ENCODE assay signal across 23 cellular contexts in genomic region chr1:23420778-23421177, GRCh38. TPM values are rescaled to one million over a fixed set of nuclear protein-coding genes. Genes with fewer than 3 reads are reported as not detected.
A peak's percentile ranks its signal among the peaks of the same experiment; 100 is the strongest.
DNase-seq lines count a peak whose midpoint lies in the region; ATAC-seq, FAIRE-seq and TF ChIP-seq lines count a peak whose summit lies in the region.
"Had no signal": no experiment of that assay in that cellular context is flagged by ENCODE, and none has a peak within 500 bp of the region (broad histone marks: within the 10 kb centered on the region; RNA-seq: fewer than 3 reads in every experiment).

No MANE protein-coding gene starts in this region.

- no peaks in the 10 kb centered on the region for H3K9me3 Mint-ChIP-seq in CD4-positive, alpha-beta T cell
- no peaks in the 10 kb centered on the region for H3K9me3 Mint-ChIP-seq in activated T-helper 2 cell treated with anti-CD3 and anti-CD28 coated beads, Interferon-gamma antibody, Interleukin-2, Interleukin-4, amounts not matched to agents 10 μg/mL and 5 μg/mL and 100 μg/mL, durations not matched to agents 14 hours and 24 hours and 36 hours
- H3K9me3 Mint-ChIP-seq: CD8-positive, alpha-beta T cell; HFFc6 had no signal

- TF ChIP-seq RAD21 in K562 (CRISPR knock-in tag; conservative IDR thresholded peaks at IDR 0.05 in 1 of 2, IDR thresholded peaks at IDR 0.05 in 1 of 2), result no peak

- no peaks in the 10 kb centered on the region for H3K27me3 ChIP-seq in CD4-positive, alpha-beta T cell (ENCODE audit: control insufficient read depth, insufficient read depth, low read length)
- H3K27me3 ChIP-seq in K562 (ENCODE audit: control insufficient read depth in 2 of 2, insufficient read depth in 2 of 2, low read length in 2 of 2) (no peaks in the 10 kb centered on the region), right lobe of liver (no peaks in the 10 kb centered on the region), gastrocnemius medialis (no peaks in the 10 kb centered on the region)

- no TSS peak for BruUV-seq in K562 (replicated peaks; lab: Mats Ljungman, UMichigan)

- peaks cover 3% of the 10 kb centered on the region for H3K9me1 ChIP-seq in K562 (ENCODE audit: control insufficient read depth, insufficient read depth, low read length)

- peaks cover 28 to 32% of the 10 kb centered on the region in 2 experiments for H3K4me1 ChIP-seq in K562 (replicated peaks in 1 of 2; ENCODE audit: control insufficient read depth in 2 of 2, insufficient read depth in 2 of 2, low read length in 2 of 2)
- H3K4me1 ChIP-seq in right lobe of liver, result peaks cover 0 to 44% (median 21%) of the 10 kb centered on the region in 4 donors
- H3K4me1 ChIP-seq in gastrocnemius medialis, result peaks cover 51 to 75% of the 10 kb centered on the region in 2 donors

- in situ Hi-C loops in K562 (cut with MboI) (no loop called here), gastrocnemius medialis (cut with MboI; ENCODE audit: low sequenced_read_pairs in 4 of 4) (no loop called here)

- H3K36me3 ChIP-seq in K562 (ENCODE audit: control insufficient read depth, insufficient read depth, low read length) (no peaks in the 10 kb centered on the region), right lobe of liver (peaks cover 0 to 16% (median 6%) of the 10 kb centered on the region in 4 donors), gastrocnemius medialis (peaks cover 0 to 14% of the 10 kb centered on the region in 2 donors)

- peaks cover 18% of the 10 kb centered on the region for H3K36me3 Mint-ChIP-seq in CD4-positive, alpha-beta T cell (ENCODE audit: low read depth)
- H3K36me3 Mint-ChIP-seq in activated T-helper 2 cell treated with anti-CD3 and anti-CD28 coated beads, Interferon-gamma antibody, Interleukin-2, Interleukin-4, amounts not matched to agents 10 μg/mL and 5 μg/mL and 100 μg/mL, durations not matched to agents 14 hours and 24 hours and 36 hours (ENCODE audit: low read depth), result no peaks in the 10 kb centered on the region

- TF ChIP-seq POLR2A in K562 (conservative IDR thresholded peaks at IDR 0.05), result no peak
- TF ChIP-seq POLR2A in right lobe of liver (IDR thresholded peaks at IDR 0.05), result no peak
- no peak for TF ChIP-seq POLR2A in gastrocnemius medialis (IDR thresholded peaks at IDR 0.05)

- H3K4me3 ChIP-seq in K562, result no peak overlapping the region
- no peak overlapping the region for H3K4me3 ChIP-seq in right lobe of liver
- no peak overlapping the region for H3K4me3 ChIP-seq in gastrocnemius medialis
- H3K4me3 ChIP-seq: GM23248, PC-9 had no signal

- no peak overlapping the region for H3K27ac ChIP-seq in CD4-positive, alpha-beta T cell (ENCODE audit: low read depth, low read length)
- H3K27ac ChIP-seq in K562 (ENCODE audit: extremely low read depth, low read depth, low read length) (no peak overlapping the region), right lobe of liver (peak overlapping the region in 2 of 3 donors; percentile 21 to 79), gastrocnemius medialis (peak overlapping the region; percentile 93 to 96 (median 94))
- H3K27ac ChIP-seq: HL-60, KMS-11, PC-9 had no signal

- H3K4me2 ChIP-seq in K562 (ENCODE audit: insufficient read depth, low read length), result no peak overlapping the region
- H3K4me2 ChIP-seq: KMS-11, PC-9 had no signal

- no peaks in the 10 kb centered on the region for H3K79me2 ChIP-seq in K562 (ENCODE audit: control insufficient read depth, insufficient read depth, low read length)

- no peaks in the 10 kb centered on the region for H3K27me3 Mint-ChIP-seq in CD4-positive, alpha-beta T cell
- H3K27me3 Mint-ChIP-seq in activated T-helper 2 cell treated with anti-CD3 and anti-CD28 coated beads, Interferon-gamma antibody, Interleukin-2, Interleukin-4, amounts not matched to agents 10 μg/mL and 5 μg/mL and 100 μg/mL, durations not matched to agents 14 hours and 24 hours and 36 hours (ENCODE audit: low read depth), result peaks cover 20% of the 10 kb centered on the region

- ATAC-seq in CD4-positive, alpha-beta T cell (ENCODE audit: poor library complexity), result no peak
- ATAC-seq in K562, result no peak
- no peak for ATAC-seq in right lobe of liver
- ATAC-seq in gastrocnemius medialis, result peak in 1 of 2 donors; percentile 21
- ATAC-seq in HG03135 (IDR thresholded peaks at IDR 0.05; ENCODE audit: unreplicated experiment), result no peak
- no peak for ATAC-seq in GM21825 (IDR thresholded peaks at IDR 0.05; ENCODE audit: unreplicated experiment)
- ATAC-seq: CD8-positive, alpha-beta T cell had no signal

- POLR2A ChIA-PET in CD4-positive, alpha-beta T cell (lab: Charles Lee), result interaction anchor here (5.4 kb wide), 1 partner anchor 76 kb away, joined by 33 read pairs; the partner anchor contains the start of gene HNRNPR
- POLR2A ChIA-PET in K562 (lab: Yijun Ruan, JAX), result interaction anchor here (0.7 kb wide), 1 partner anchor 10 kb away, joined by 3 read pairs; no protein-coding TSS in a partner anchor

- TF ChIP-seq CTCF in CD4-positive, alpha-beta T cell (IDR thresholded peaks at IDR 0.05), result no peak
- TF ChIP-seq CTCF in K562 (IDR thresholded peaks at IDR 0.05 in 2 of 3, conservative IDR thresholded peaks at IDR 0.05 in 1 of 3; ENCODE audit: insufficient read depth in 2 of 3, low read depth in 1 of 3, low read length in 3 of 3), result no peak
- no peak for TF ChIP-seq CTCF in right lobe of liver (IDR thresholded peaks at IDR 0.05)
- TF ChIP-seq CTCF in gastrocnemius medialis (IDR thresholded peaks at IDR 0.05 in 4 of 5, conservative IDR thresholded peaks at IDR 0.05 in 1 of 5), result no peak

- no peak overlapping the region for H3K27ac Mint-ChIP-seq in CD4-positive, alpha-beta T cell
- H3K27ac Mint-ChIP-seq in activated T-helper 2 cell treated with anti-CD3 and anti-CD28 coated beads, Interferon-gamma antibody, Interleukin-2, Interleukin-4, amounts not matched to agents 10 μg/mL and 5 μg/mL and 100 μg/mL, durations not matched to agents 14 hours and 24 hours and 36 hours, result no peak overlapping the region
- H3K27ac Mint-ChIP-seq: CD8-positive, alpha-beta T cell; H9; HFFc6 had no signal

- CTCF ChIA-PET in CD4-positive, alpha-beta T cell (lab: Charles Lee), result no interaction called here
- CTCF ChIA-PET in K562 (lab: Yijun Ruan, JAX; ENCODE audit: low intra/inter-chr PET ratio), result no interaction called here

- intact Hi-C loops in CD4-positive, alpha-beta T cell (cut with DNase I, micrococcal nuclease), result loop anchor here (5.0 to 10.0 kb wide), 2 partner anchors 64 to 112 kb away; partner anchors contain the start of genes ASAP3 (in 1 of the 2) and E2F2 (in 1 of the 2)
- intact Hi-C loops in K562 (cut with micrococcal nuclease) (loop anchor here (10.0 kb wide), 1 partner anchor 114 kb away; the partner anchor contains the start of gene E2F2), right lobe of liver (cut with DNase I) (loop anchor here in 1 of 2 donors (10.0 kb wide), 1 partner anchor 64 kb away; the partner anchor contains the start of gene ASAP3), gastrocnemius medialis (cut with DNase I; ENCODE audit: low total_unique reads) (loop anchor here (5.0 kb wide), 1 partner anchor 112 kb away; the partner anchor contains the start of gene E2F2)
- intact Hi-C loops in activated T-helper 2 cell treated with anti-CD3 and anti-CD28 coated beads, Interferon-gamma antibody, Interleukin-2, Interleukin-4, amounts not matched to agents 10 μg/mL and 5 μg/mL and 100 μg/mL, durations not matched to agents 14 hours and 24 hours and 36 hours (cut with micrococcal nuclease), result loop anchor here (5.0 kb wide), 1 partner anchor 107 kb away; no protein-coding TSS in a partner anchor

- DNase-seq in CD4-positive, alpha-beta T cell, result no peak
- DNase-seq in K562 (ENCODE audit: extremely low read depth in 1 of 4, low spot score in 3 of 4) (no peak), right lobe of liver (no peak), gastrocnemius medialis (peak; percentile 38 to 80)
- no peak for DNase-seq in activated T-helper 2 cell treated with anti-CD3 and anti-CD28 coated beads, Interferon-gamma antibody, Interleukin-2, Interleukin-4, amounts not matched to agents 10 μg/mL and 5 μg/mL and 100 μg/mL, durations not matched to agents 14 hours and 24 hours and 36 hours (ENCODE audit: low spot score)
- DNase-seq: CD8-positive, alpha-beta T cell; DND-41; GM23248; H9; HFFc6; NCI-H1105; NCI-H146; NCI-H226; NCI-H510A treated with DMSO at 0.1 percent for 48 hours; NCI-H748 treated with DMSO at 0.1 percent for 48 hours; PC-9; RPMI8226; SIG-M5 had no signal

- peak overlapping the region; percentile 48 for H3K4me3 Mint-ChIP-seq in CD4-positive, alpha-beta T cell
- H3K4me3 Mint-ChIP-seq in activated T-helper 2 cell treated with anti-CD3 and anti-CD28 coated beads, Interferon-gamma antibody, Interleukin-2, Interleukin-4, amounts not matched to agents 10 μg/mL and 5 μg/mL and 100 μg/mL, durations not matched to agents 14 hours and 24 hours and 36 hours (ENCODE audit: low read depth), result no peak overlapping the region
- H3K4me3 Mint-ChIP-seq: CD8-positive, alpha-beta T cell; H9; HFFc6 had no signal

- H3K4me1 Mint-ChIP-seq in CD4-positive, alpha-beta T cell (ENCODE audit: low read depth), result peaks cover 30% of the 10 kb centered on the region
- H3K4me1 Mint-ChIP-seq in activated T-helper 2 cell treated with anti-CD3 and anti-CD28 coated beads, Interferon-gamma antibody, Interleukin-2, Interleukin-4, amounts not matched to agents 10 μg/mL and 5 μg/mL and 100 μg/mL, durations not matched to agents 14 hours and 24 hours and 36 hours (ENCODE audit: low read depth), result peaks cover 21% of the 10 kb centered on the region

- TF ChIP-seq EP300 in K562 (IDR thresholded peaks at IDR 0.05; ENCODE audit: low read length), result no peak

- 0 out of 4 replicates have a peak overlapping the region, but pooled peaks of 1 of the 2 experiments have one; percentile 24 for H3K9ac ChIP-seq in K562 (ENCODE audit: insufficient read depth in 1 of 2, low read depth in 2 of 2, low read length in 2 of 2)
- H3K9ac ChIP-seq: GM23248, KMS-11 had no signal

- no peaks in the 10 kb centered on the region for H3K9me3 ChIP-seq in CD4-positive, alpha-beta T cell (ENCODE audit: control insufficient read depth, low read length)
- H3K9me3 ChIP-seq in K562 (replicated peaks; ENCODE audit: control insufficient read depth, insufficient read depth, low read depth, low read length), result no peaks in the 10 kb centered on the region
- no peaks in the 10 kb centered on the region for H3K9me3 ChIP-seq in right lobe of liver
- no peaks in the 10 kb centered on the region for H3K9me3 ChIP-seq in gastrocnemius medialis

- no peaks in the 10 kb centered on the region for H4K20me1 ChIP-seq in K562 (replicated peaks; ENCODE audit: control insufficient read depth, insufficient read depth, low read length)

- 0 out of 2 replicates have a peak overlapping the region, but pooled peaks have one; percentile 99 for H2AFZ ChIP-seq in K562 (ENCODE audit: low read depth, low read length)
- H2AFZ ChIP-seq: GM23248, PC-9 had no signal

- 87% methylated on average over 3 of the region's 3 CpGs for WGBS in K562 (ENCODE audit: insufficient coverage, low coverage, missing lambda C conversion rate)
- WGBS in right lobe of liver (ENCODE audit: insufficient coverage, low coverage, low lambda C conversion rate, missing lambda C conversion rate), result 100% methylated on average over 2 of the region's 3 CpGs

- no peak for FAIRE-seq in K562 (lab: Jason Lieb, UNC)
- FAIRE-seq: GM12891 had no signal

RNA-seq across cellular contexts. Expression of gene TCEA3, which starts 3.8 kb away (rescaled TPM):
- total RNA-seq in CD4-positive, alpha-beta T cell, result 10 to 100 TPM; 33.1 to 34.6 TPM
- total RNA-seq in K562 (2011; cell fraction: chromatin; rRNA removed; ENCODE audit: low replicate concordance), result 0.86 and 1.4 TPM in 2 replicates
- total RNA-seq in K562 (2011; cell fraction: nucleolus; rRNA removed), result 0.67 and 1.4 TPM in 2 replicates
- 0.66 and 0.84 TPM in 2 replicates for total RNA-seq in K562 (2011; cell fraction: nucleoplasm; rRNA removed)
- total RNA-seq in K562 (2014; rRNA removed) (0.33 and 0.54 TPM in 2 replicates), K562 (2014; rRNA removed; fragmentation: Illumina TruSeq; extraction: Trizol) (0.45 and 0.51 TPM in 2 replicates), K562 (2015; rRNA removed; fragmentation: Illumina TruSeq; extraction: Trizol) (0.34 and 0.36 TPM in 2 replicates), K562 (2021) (0.49 and 0.55 TPM in 2 replicates), right lobe of liver (10 to 100 TPM; 53.3 to 94.0 (median 63.2) TPM), gastrocnemius medialis (100 to 1,000 TPM; 128 to 242 (median 179) TPM)
- polyA plus RNA-seq in K562 (2011; rRNA removed) (0.34 and 0.54 TPM in 2 replicates), K562 (2014; fragmentation: Illumina TruSeq; extraction: Trizol) (0.16 and 0.66 TPM in 2 replicates), K562 (2014; fragmentation: Nextera tagmentation; extraction: Ambion mirVana) (under 1 TPM; 0.03 to 0.10 TPM), K562 (2014; rRNA removed) (0.13 and 0.80 TPM in 2 replicates)
- polyA plus RNA-seq in K562 (2011; cell fraction: cytosol; rRNA removed), result 0.19 and 0.45 TPM in 2 replicates
- 0.81 and 0.90 TPM in 2 replicates for polyA plus RNA-seq in K562 (2011; cell fraction: nucleus; rRNA removed)
- polyA plus RNA-seq in K562 (2012), result 0.49 and 0.76 TPM in 2 replicates
- 0.25 and 0.27 TPM in 2 replicates for polyA minus RNA-seq in K562 (2011; rRNA and poly(A)+ RNA removed)
- polyA minus RNA-seq in K562 (2011; cell fraction: cytosol; rRNA and poly(A)+ RNA removed), result not detected in 2 replicates
- 0.27 and 0.56 TPM in 2 replicates for polyA minus RNA-seq in K562 (2011; cell fraction: nucleus; rRNA and poly(A)+ RNA removed)
- total RNA-seq in activated T-helper 2 cell treated with anti-CD3 and anti-CD28 coated beads, Interferon-gamma antibody, Interleukin-2, Interleukin-4, amounts not matched to agents 10 μg/mL and 5 μg/mL and 100 μg/mL, durations not matched to agents 14 hours and 24 hours and 36 hours, result 3.3 and 5.6 TPM in 2 replicates

RNA-seq across cellular contexts. Expression of gene ZNF436, which starts 51.1 kb away (rescaled TPM):
- total RNA-seq in CD4-positive, alpha-beta T cell, result 1 to 10 TPM; 3.7 to 4.0 TPM
- 10.7 and 18.5 TPM in 2 replicates for total RNA-seq in K562 (2011; cell fraction: chromatin; rRNA removed; ENCODE audit: low replicate concordance)
- 8.7 and 9.7 TPM in 2 replicates for total RNA-seq in K562 (2011; cell fraction: nucleolus; rRNA removed)
- 11.4 and 13.0 TPM in 2 replicates for total RNA-seq in K562 (2011; cell fraction: nucleoplasm; rRNA removed)
- 6.2 and 7.0 TPM in 2 replicates for total RNA-seq in K562 (2014; rRNA removed)
- total RNA-seq in K562 (2014; rRNA removed; fragmentation: Illumina TruSeq; extraction: Trizol), result 8.3 and 9.4 TPM in 2 replicates
- 11.3 and 11.9 TPM in 2 replicates for total RNA-seq in K562 (2015; rRNA removed; fragmentation: Illumina TruSeq; extraction: Trizol)
- 6.9 and 7.4 TPM in 2 replicates for total RNA-seq in K562 (2021)
- polyA plus RNA-seq in K562 (2011; rRNA removed), result 8.0 and 9.7 TPM in 2 replicates
- 2.4 and 6.8 TPM in 2 replicates for polyA plus RNA-seq in K562 (2011; cell fraction: cytosol; rRNA removed)
- polyA plus RNA-seq in K562 (2011; cell fraction: nucleus; rRNA removed), result 9.0 and 14.4 TPM in 2 replicates
- polyA plus RNA-seq in K562 (2012), result 4.6 and 5.2 TPM in 2 replicates
- 6.8 and 7.3 TPM in 2 replicates for polyA plus RNA-seq in K562 (2014; fragmentation: Illumina TruSeq; extraction: Trizol)
- 1 to 10 TPM; 2.1 to 3.3 TPM for polyA plus RNA-seq in K562 (2014; fragmentation: Nextera tagmentation; extraction: Ambion mirVana)
- 3.8 and 4.5 TPM in 2 replicates for polyA plus RNA-seq in K562 (2014; rRNA removed)
- polyA minus RNA-seq in K562 (2011; rRNA and poly(A)+ RNA removed), result 18.1 and 28.7 TPM in 2 replicates
- polyA minus RNA-seq in K562 (2011; cell fraction: cytosol; rRNA and poly(A)+ RNA removed), result 7.3 and 7.8 TPM in 2 replicates
- 7.9 and 17.7 TPM in 2 replicates for polyA minus RNA-seq in K562 (2011; cell fraction: nucleus; rRNA and poly(A)+ RNA removed)
- total RNA-seq in right lobe of liver, result 1 to 10 TPM; 2.8 to 4.5 (median 3.4) TPM
- total RNA-seq in gastrocnemius medialis, result 1 to 10 TPM; 6.0 to 7.1 (median 6.8) TPM
- total RNA-seq in activated T-helper 2 cell treated with anti-CD3 and anti-CD28 coated beads, Interferon-gamma antibody, Interleukin-2, Interleukin-4, amounts not matched to agents 10 μg/mL and 5 μg/mL and 100 μg/mL, durations not matched to agents 14 hours and 24 hours and 36 hours, result 4.9 and 6.1 TPM in 2 replicates

Comparison
In these comparisons a context has a peak if more than half of its experiments do, and no peak if none do; other contexts are left out.
1. DNase-seq: peak in gastrocnemius medialis (2 of 2); none in CD4-positive, alpha-beta T cell (0 of 10), K562 (0 of 4), right lobe of liver (0 of 3) and activated T-helper 2 cell treated with anti-CD3 and anti-CD28 coated beads, Interferon-gamma antibody, Interleukin-2, Interleukin-4, amounts not matched to agents 10 μg/mL and 5 μg/mL and 100 μg/mL, durations not matched to agents 14 hours and 24 hours and 36 hours (single experiment).
2. H3K27ac ChIP-seq: peak in right lobe of liver (2 of 3) and gastrocnemius medialis (4 of 4); none in CD4-positive, alpha-beta T cell (single experiment) and K562 (single experiment).